ENCODE assay signal across 11 cellular contexts in genomic region chr3:58011580-58011979, GRCh38. TPM values are rescaled to one million over a fixed set of nuclear protein-coding genes. Genes with fewer than 3 reads are reported as not detected.
DNase-seq lines count a peak whose midpoint lies in the region; ATAC-seq and TF ChIP-seq lines count a peak whose summit lies in the region.
"Had no signal": no experiment of that assay in that cellular context is flagged by ENCODE, and none has a peak within 500 bp of the region (broad histone marks: within the 10 kb centered on the region; RNA-seq: fewer than 3 reads in every experiment).

No MANE protein-coding gene starts in this region.

- H3K27me3 ChIP-seq in colonic mucosa (no peaks in the 10 kb centered on the region), mucosa of rectum (ENCODE audit: control insufficient read depth in 2 of 2, insufficient read depth in 2 of 2, low read length in 2 of 2) (no peaks in the 10 kb centered on the region)

- no peak overlapping the region for H3K27ac Mint-ChIP-seq in T-helper 2 cell treated with Interferon-gamma antibody and Interleukin-4, amounts not matched to agents 5 μg/mL and 100 μg/mL, for 36 hours
- H3K27ac Mint-ChIP-seq in type B pancreatic cell = peak overlapping the region; percentile 87

- no peak for ATAC-seq in HG03432 (IDR thresholded peaks at IDR 0.05; ENCODE audit: unreplicated experiment)
- ATAC-seq: left lobe of liver had no signal

- H3K27ac ChIP-seq in colonic mucosa (peak overlapping the region; percentile 87), mucosa of rectum (ENCODE audit: low read depth in 2 of 2, low read length in 2 of 2) (peak overlapping the region; percentile 70 to 91)

- intact Hi-C loops in colonic mucosa (cut with DNase I) = loop anchor here (5.0 to 10.0 kb wide), 2 partner anchors 46 to 103 kb away; no protein-coding TSS in a partner anchor

- H3K4me3 Mint-ChIP-seq in T-helper 2 cell treated with Interferon-gamma antibody and Interleukin-4, amounts not matched to agents 5 μg/mL and 100 μg/mL, for 36 hours = peak overlapping the region; percentile 93
- peak overlapping the region; percentile 96 for H3K4me3 Mint-ChIP-seq in type B pancreatic cell

- H3K4me1 ChIP-seq in colonic mucosa = peaks cover 17% of the 10 kb centered on the region
- H3K4me1 ChIP-seq in mucosa of rectum (ENCODE audit: control insufficient read depth in 2 of 2, insufficient read depth in 2 of 2, low read length in 2 of 2) = peaks cover 29 to 64% of the 10 kb centered on the region in 2 donors

- H3K36me3 ChIP-seq in colonic mucosa = no peaks in the 10 kb centered on the region
- peaks cover 0 to 6% of the 10 kb centered on the region in 2 donors for H3K36me3 ChIP-seq in mucosa of rectum (ENCODE audit: control insufficient read depth in 2 of 2, insufficient read depth in 2 of 2, low read length in 2 of 2)

- peaks cover 46% of the 10 kb centered on the region for H3K4me1 Mint-ChIP-seq in T-helper 2 cell treated with Interferon-gamma antibody and Interleukin-4, amounts not matched to agents 5 μg/mL and 100 μg/mL, for 36 hours (ENCODE audit: low read depth)
- H3K4me1 Mint-ChIP-seq in type B pancreatic cell (ENCODE audit: unreplicated experiment) = peaks cover 49% of the 10 kb centered on the region

- no peak overlapping the region for H3K4me3 ChIP-seq in colonic mucosa
- peak overlapping the region; percentile 13 to 100 for H3K4me3 ChIP-seq in mucosa of rectum (ENCODE audit: low read length in 2 of 2)

- TF ChIP-seq CTCF in colonic mucosa (IDR thresholded peaks at IDR 0.05) (no peak), type B pancreatic cell (conservative IDR thresholded peaks at IDR 0.05) (no peak)

- H3K9ac ChIP-seq in colonic mucosa (ENCODE audit: low read depth in 2 of 2, low read length in 2 of 2) (peak overlapping the region in 1 of 2 donors; percentile 99), mucosa of rectum (ENCODE audit: low read depth in 1 of 2, low read length in 2 of 2) (peak overlapping the region in 1 of 2 donors; percentile 41)

- H3K36me3 Mint-ChIP-seq in T-helper 2 cell treated with Interferon-gamma antibody and Interleukin-4, amounts not matched to agents 5 μg/mL and 100 μg/mL, for 36 hours (ENCODE audit: low read depth) = peaks cover 14% of the 10 kb centered on the region
- peaks cover 16% of the 10 kb centered on the region for H3K36me3 Mint-ChIP-seq in type B pancreatic cell

- DNase-seq in T-helper 2 cell treated with Interferon-gamma antibody and Interleukin-4, amounts not matched to agents 5 μg/mL and 100 μg/mL, for 36 hours (ENCODE audit: low spot score) = no peak
- DNase-seq in T-helper 2 cell (no peak), colonic mucosa (no peak), type B pancreatic cell (ENCODE audit: extremely low spot score, unreplicated experiment) (no peak), cortex of kidney (lab: John Stamatoyannopoulos, UW) (no peak), HuH-7 (ENCODE audit: low spot score) (no peak)
- DNase-seq: Kasumi-1, retina had no signal

- H3K9me3 Mint-ChIP-seq in T-helper 2 cell treated with Interferon-gamma antibody and Interleukin-4, amounts not matched to agents 5 μg/mL and 100 μg/mL, for 36 hours = no peaks in the 10 kb centered on the region
- H3K9me3 Mint-ChIP-seq in type B pancreatic cell = no peaks in the 10 kb centered on the region

- H3K27me3 Mint-ChIP-seq in T-helper 2 cell treated with Interferon-gamma antibody and Interleukin-4, amounts not matched to agents 5 μg/mL and 100 μg/mL, for 36 hours (ENCODE audit: low read depth) = no peaks in the 10 kb centered on the region
- H3K27me3 Mint-ChIP-seq in type B pancreatic cell = no peaks in the 10 kb centered on the region

- no peaks in the 10 kb centered on the region for H3K9me3 ChIP-seq in colonic mucosa
- no peaks in the 10 kb centered on the region for H3K9me3 ChIP-seq in mucosa of rectum (ENCODE audit: control insufficient read depth in 2 of 2, low read length in 2 of 2)

RNA-seq across cellular contexts. Expression of gene FLNB, which starts 3.4 kb away (rescaled TPM):
- 100 to 1,000 TPM; 246 to 362 TPM for total RNA-seq in colonic mucosa
- total RNA-seq in type B pancreatic cell (ENCODE audit: low replicate concordance) = 204 and 295 TPM in 2 replicates
